Comparison of ENCODE assay signal across 8 cellular contexts in the genomic region with DNA sequence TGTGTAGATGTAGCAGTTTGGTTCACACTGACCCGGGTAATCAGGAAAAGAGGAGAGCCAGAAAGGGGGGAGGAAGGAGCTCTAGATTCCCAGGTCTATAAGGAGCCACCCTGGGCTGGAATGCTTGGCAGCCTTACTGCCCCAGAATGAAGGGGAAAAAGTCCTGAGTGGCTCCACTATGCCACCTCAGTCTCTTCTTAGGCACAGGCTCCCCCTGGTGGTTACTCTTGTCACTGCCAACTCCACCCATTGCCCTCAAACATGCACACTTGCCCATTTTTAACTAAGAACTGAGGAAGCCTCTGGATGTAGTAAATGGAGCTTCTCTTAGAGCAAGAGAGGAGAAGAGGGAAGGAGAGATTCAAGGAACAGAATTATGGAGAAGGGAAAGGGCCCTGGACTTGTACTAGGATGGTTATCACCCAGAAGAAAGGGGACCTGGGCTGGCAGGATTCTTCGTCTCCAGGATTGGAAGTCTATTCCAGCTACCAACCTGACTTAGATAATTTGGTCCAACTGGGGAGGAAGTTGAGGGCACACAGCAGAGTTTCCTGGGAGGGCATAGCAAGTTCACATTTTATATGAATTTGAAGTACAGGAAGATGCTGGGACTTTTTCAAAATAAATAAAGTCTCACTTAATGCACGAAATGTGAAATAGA. TPM values are rescaled to one million over a fixed set of nuclear protein-coding genes. Genes with fewer than 3 reads are reported as not detected.
DNase-seq lines count a peak whose midpoint lies in the region; ATAC-seq and TF ChIP-seq lines count a peak whose summit lies in the region.

No MANE protein-coding gene starts in this region.

- no peak overlapping the region for H3K27ac Mint-ChIP-seq in activated CD4-positive, alpha-beta T cell treated with anti-CD3 and anti-CD28 coated beads, Interleukin-2, amount 10 ng/mL, durations not matched to agents 7 days and 5 days

- no peaks in the 10 kb centered on the region for H3K9me3 Mint-ChIP-seq in activated CD4-positive, alpha-beta T cell treated with anti-CD3 and anti-CD28 coated beads, Interleukin-2, amount 10 ng/mL, durations not matched to agents 7 days and 5 days

- CTCF ChIA-PET in activated CD4-positive, alpha-beta T cell treated with anti-CD3 and anti-CD28 coated beads, Interleukin-2, amount 10 ng/mL, durations not matched to agents 7 days and 5 days (lab: Charles Lee): interaction anchor here (0.7 to 4.6 kb wide), 19 partner anchors 8 to 290 kb away, joined by 3 to 25 read pairs (median 4); a partner anchor contains a TSS

- 60 to 68% methylated on average over 3 of the region's 3 CpGs for WGBS in lower leg skin, 2 donors

- H3K4me3 Mint-ChIP-seq in activated CD4-positive, alpha-beta T cell treated with anti-CD3 and anti-CD28 coated beads, Interleukin-2, amount 10 ng/mL, durations not matched to agents 7 days and 5 days: no peak overlapping the region

- no peaks in the 10 kb centered on the region for H3K27me3 Mint-ChIP-seq in activated CD4-positive, alpha-beta T cell treated with anti-CD3 and anti-CD28 coated beads, Interleukin-2, amount 10 ng/mL, durations not matched to agents 7 days and 5 days

- ATAC-seq in HG02610 (IDR thresholded peaks at IDR 0.05; ENCODE audit: unreplicated experiment): peak; percentile 75
- no peak for ATAC-seq in HG03175 (IDR thresholded peaks at IDR 0.05; ENCODE audit: unreplicated experiment)

- intact Hi-C loops in lower leg skin (cut with DNase I; ENCODE audit: low total_unique reads): no loop called here

- TF ChIP-seq POLR2A in lower leg skin (IDR thresholded peaks at IDR 0.05): no peak

- H3K4me3 ChIP-seq in coronary artery (no peak overlapping the region), lower leg skin (ENCODE audit: low read depth, poor library complexity, severe bottlenecking) (no peak overlapping the region)

- H3K4me1 Mint-ChIP-seq in activated CD4-positive, alpha-beta T cell treated with anti-CD3 and anti-CD28 coated beads, Interleukin-2, amount 10 ng/mL, durations not matched to agents 7 days and 5 days: peaks cover 1% of the 10 kb centered on the region

- peaks cover 3% of the 10 kb centered on the region for H3K36me3 Mint-ChIP-seq in activated CD4-positive, alpha-beta T cell treated with anti-CD3 and anti-CD28 coated beads, Interleukin-2, amount 10 ng/mL, durations not matched to agents 7 days and 5 days (ENCODE audit: low read depth)

- POLR2A ChIA-PET in activated CD4-positive, alpha-beta T cell treated with anti-CD3 and anti-CD28 coated beads, Interleukin-2, amount 10 ng/mL, durations not matched to agents 7 days and 5 days (lab: Charles Lee): no interaction called here

- H3K27ac ChIP-seq in coronary artery: no peak overlapping the region

- TF ChIP-seq CTCF in coronary artery (IDR thresholded peaks at IDR 0.05): peak; percentile 81
- TF ChIP-seq CTCF in lower leg skin (IDR thresholded peaks at IDR 0.05): peak in 1 of 3 donors; percentile 68

- DNase-seq in COLO668 (lab: John Stamatoyannopoulos, UW; ENCODE audit: unreplicated experiment) (peak; percentile 60), NCI-H526 (lab: John Stamatoyannopoulos, UW) (peak; percentile 42 to 69), coronary artery (ENCODE audit: low spot score) (peak; percentile 81), lower leg skin (ENCODE audit: low spot score in 2 of 2) (peak; percentile 78 to 95)
- peak; percentile 86 for DNase-seq in activated CD4-positive, alpha-beta T cell treated with anti-CD3 and anti-CD28 coated beads, Interleukin-2, amount 10 ng/mL, durations not matched to agents 7 days and 5 days
- DNase-seq in stimulated activated CD8-positive, alpha-beta memory T cell treated with anti-CD3 and anti-CD28 coated beads, Interleukin-12 subunit alpha, Interleukin-12 subunit beta, amount 100 ng/mL, for 1 hour (ENCODE audit: low read depth): peak; percentile 75

RNA-seq across cellular contexts. Expression of a gene that starts 7.8 kb away (rescaled TPM):
- 10 to 100 TPM; 18.3 to 25.3 TPM for total RNA-seq in activated CD4-positive, alpha-beta T cell treated with anti-CD3 and anti-CD28 coated beads, Interleukin-2, amount 10 ng/mL, durations not matched to agents 7 days and 5 days
- 10 to 100 TPM; 31.2 to 39.2 (median 35.4) TPM for total RNA-seq in lower leg skin

RNA-seq across cellular contexts. Expression of a gene that starts 17.0 kb away (rescaled TPM):
- total RNA-seq in activated CD4-positive, alpha-beta T cell treated with anti-CD3 and anti-CD28 coated beads, Interleukin-2, amount 10 ng/mL, durations not matched to agents 7 days and 5 days: 10 to 100 TPM; 22.1 to 23.6 TPM
- total RNA-seq in lower leg skin: 10 to 100 TPM; 15.2 to 57.4 (median 16.9) TPM

RNA-seq across cellular contexts. Expression of a gene that starts 47.2 kb away (rescaled TPM):
- total RNA-seq in activated CD4-positive, alpha-beta T cell treated with anti-CD3 and anti-CD28 coated beads, Interleukin-2, amount 10 ng/mL, durations not matched to agents 7 days and 5 days: 100 to 1,000 TPM in 1 of 2 experiments, 10 to 100 TPM in 1; 96.2 to 105 TPM
- total RNA-seq in lower leg skin: 100 to 1,000 TPM in 2 of 4 donors, 10 to 100 TPM in 2; 80.3 to 109 (median 102) TPM

RNA-seq across cellular contexts. Expression of a gene that starts 59.8 kb away (rescaled TPM):
- 10 to 100 TPM; 47.7 to 49.4 TPM for total RNA-seq in activated CD4-positive, alpha-beta T cell treated with anti-CD3 and anti-CD28 coated beads, Interleukin-2, amount 10 ng/mL, durations not matched to agents 7 days and 5 days
- 10 to 100 TPM; 23.5 to 48.1 (median 24.3) TPM for total RNA-seq in lower leg skin
